ENCODE assay signal across 12 cellular contexts in genomic region chr10:47166405-47166777, GRCh38.
A peak's percentile ranks its signal among the peaks of the same experiment; 100 is the strongest.
DNase-seq lines count a peak whose midpoint lies in the region; ATAC-seq, FAIRE-seq and TF ChIP-seq lines count a peak whose summit lies in the region.
"Had no signal": no experiment of that assay in that cellular context is flagged by ENCODE, and none has a peak within 500 bp of the region (broad histone marks: within the 10 kb centered on the region; RNA-seq: fewer than 3 reads in every experiment).

No MANE protein-coding gene starts in this region.

- TF ChIP-seq EP300 in HepG2 (IDR thresholded peaks at IDR 0.05; ENCODE audit: low read depth in 2 of 2, low read length in 2 of 2) (no peak), HepG2 (CRISPR knock-in tag; IDR thresholded peaks at IDR 0.05; ENCODE audit: borderline replicate concordance) (no peak)

- peak overlapping the region; percentile 77 to 86 for H3K4me3 Mint-ChIP-seq in stimulated activated naive CD8-positive, alpha-beta T cell treated with anti-CD3 and anti-CD28 coated beads, Interleukin-15, amount 100 ng/mL, for 72 hours

- DNase-seq in GM23248, result no peak
- no peak for DNase-seq in activated naive CD4-positive, alpha-beta T cell treated with anti-CD3 and anti-CD28 coated beads, Interleukin-2, amount 50 U/mL, for 72 hours (ENCODE audit: low spot score in 2 of 2)
- peak in 2 of 3 donors; percentile 45 to 72 for DNase-seq in right cardiac atrium
- DNase-seq in stimulated activated naive CD8-positive, alpha-beta T cell treated with anti-CD3 and anti-CD28 coated beads, Interleukin-15, amount 100 ng/mL, for 72 hours, result no peak
- no peak for DNase-seq in DMS53 treated with DMSO at 0.1 percent for 48 hours (lab: John Stamatoyannopoulos, UW; ENCODE audit: unreplicated experiment)
- no peak for DNase-seq in HepG2 (ENCODE audit: low spot score)
- no peak for DNase-seq in NCI-H226
- DNase-seq: DMS153, NCI-H526, occipital lobe, SJCRH30 had no signal

- H3K4me2 ChIP-seq in GM23248 (ENCODE audit: unreplicated experiment) (no peak overlapping the region), HepG2 (ENCODE audit: low read depth, low read length) (no peak overlapping the region)

- H3K4me1 Mint-ChIP-seq in stimulated activated naive CD8-positive, alpha-beta T cell treated with anti-CD3 and anti-CD28 coated beads, Interleukin-15, amount 100 ng/mL, for 72 hours, result peaks cover 31% of the 10 kb centered on the region

- CTCF ChIA-PET in HepG2 (lab: Yijun Ruan, JAX; ENCODE audit: low intra/inter-chr PET ratio, low total read pairs), result no interaction called here

- no peak for TF ChIP-seq RAD21 in HepG2 (CRISPR knock-in tag; IDR thresholded peaks at IDR 0.05)

- H3K9me3 Mint-ChIP-seq in activated naive CD4-positive, alpha-beta T cell treated with anti-CD3 and anti-CD28 coated beads, Interleukin-2, amount 50 U/mL, for 72 hours, result peaks cover 10% of the 10 kb centered on the region in 2 donors
- no peaks in the 10 kb centered on the region for H3K9me3 Mint-ChIP-seq in stimulated activated naive CD8-positive, alpha-beta T cell treated with anti-CD3 and anti-CD28 coated beads, Interleukin-15, amount 100 ng/mL, for 72 hours

- TF ChIP-seq POLR2A in HepG2 (IDR thresholded peaks at IDR 0.05; ENCODE audit: insufficient read depth in 1 of 2, low read depth in 2 of 2, low read length in 2 of 2), result no peak

- peaks cover 19% of the 10 kb centered on the region for H3F3A ChIP-seq in GM23248 (ENCODE audit: insufficient read depth)

- no peak for ATAC-seq in activated naive CD4-positive, alpha-beta T cell treated with anti-CD3 and anti-CD28 coated beads, Interleukin-2, amount 50 U/mL, for 72 hours
- ATAC-seq in right cardiac atrium (peak; percentile 24 to 33), HG03378 (IDR thresholded peaks at IDR 0.05; ENCODE audit: unreplicated experiment) (no peak), HepG2 (no peak)
- ATAC-seq in stimulated activated naive CD8-positive, alpha-beta T cell treated with anti-CD3 and anti-CD28 coated beads, Interleukin-15, amount 100 ng/mL, for 72 hours, result no peak

- in situ Hi-C loops in GM23248 (cut with MboI) (no loop called here), HepG2 (cut with HindIII; ENCODE audit: extremely low pct_ligation_motif_present, low pct_unique_long_range_greater_than_20kb) (no loop called here)

- H3K27me3 ChIP-seq in GM23248 (replicated peaks; ENCODE audit: insufficient read depth), result no peaks in the 10 kb centered on the region
- no peaks in the 10 kb centered on the region for H3K27me3 ChIP-seq in right cardiac atrium (ENCODE audit: control insufficient read depth, insufficient read depth)
- peaks cover 0 to 10% of the 10 kb centered on the region in 2 experiments; a peak in 2 of 5 replicates for H3K27me3 ChIP-seq in HepG2 (ENCODE audit: control insufficient read depth in 1 of 2, insufficient read depth in 2 of 2, low read length in 2 of 2)
- H3K27me3 ChIP-seq: SJCRH30 had no signal

- no TSS peak for BruUV-seq in HepG2 (replicated peaks; lab: Mats Ljungman, UMichigan)

- H3K9me2 ChIP-seq in GM23248 (ENCODE audit: insufficient read depth), result no peaks in the 10 kb centered on the region

- peak overlapping the region; percentile 88 to 95 for H3K27ac Mint-ChIP-seq in activated naive CD4-positive, alpha-beta T cell treated with anti-CD3 and anti-CD28 coated beads, Interleukin-2, amount 50 U/mL, for 72 hours
- H3K27ac Mint-ChIP-seq in stimulated activated naive CD8-positive, alpha-beta T cell treated with anti-CD3 and anti-CD28 coated beads, Interleukin-15, amount 100 ng/mL, for 72 hours, result peak overlapping the region; percentile 97 to 98

- H3K4me3 ChIP-seq in GM23248 (no peak overlapping the region), right cardiac atrium (ENCODE audit: low read length) (no peak overlapping the region), HepG2 (replicated peaks in 1 of 3; ENCODE audit: insufficient read depth in 1 of 3, low read depth in 2 of 3, low read length in 3 of 3) (no peak overlapping the region)
- H3K4me3 ChIP-seq: SJCRH30 had no signal

- H2AFZ ChIP-seq in GM23248 (peak overlapping the region; percentile 88), HepG2 (ENCODE audit: low read length) (no peak overlapping the region)

- H4K20me1 ChIP-seq in GM23248 (ENCODE audit: insufficient read depth) (no peaks in the 10 kb centered on the region), HepG2 (ENCODE audit: insufficient read depth, low read length) (no peaks in the 10 kb centered on the region)

- H3K36me3 ChIP-seq in GM23248 (ENCODE audit: low read depth) (no peaks in the 10 kb centered on the region), HepG2 (replicated peaks in 1 of 2; ENCODE audit: control insufficient read depth in 1 of 2, insufficient read depth in 2 of 2, low read length in 2 of 2) (no peaks in the 10 kb centered on the region)
- H3K36me3 ChIP-seq: SJCRH30 had no signal

- H3K4me1 ChIP-seq in GM23248 (ENCODE audit: insufficient read depth) (peaks cover 33% of the 10 kb centered on the region), right cardiac atrium (ENCODE audit: control insufficient read depth, insufficient read depth, low read length) (no peaks in the 10 kb centered on the region), HepG2 (ENCODE audit: insufficient read depth, low read length) (no peaks in the 10 kb centered on the region)
- H3K4me1 ChIP-seq: SJCRH30 had no signal

- H3K9ac ChIP-seq in GM23248 (peak overlapping the region; percentile 76), HepG2 (ENCODE audit: insufficient read depth, low read depth, low read length) (no peak overlapping the region)

- TF ChIP-seq CTCF in HepG2 (CRISPR knock-in tag; IDR thresholded peaks at IDR 0.05), result no peak

- no peaks in the 10 kb centered on the region for H3K9me3 ChIP-seq in GM23248 (ENCODE audit: low read depth)
- H3K9me3 ChIP-seq in right cardiac atrium (ENCODE audit: control insufficient read depth, low read length), result no peaks in the 10 kb centered on the region
- no peaks in the 10 kb centered on the region for H3K9me3 ChIP-seq in HepG2 (ENCODE audit: low read length)
- H3K9me3 ChIP-seq: SJCRH30 had no signal

- intact Hi-C loops in right cardiac atrium (cut with DNase I) (no loop called here), HepG2 (cut with micrococcal nuclease; ENCODE audit: unreplicated experiment) (no loop called here)

- FAIRE-seq in HepG2 (lab: Jason Lieb, UNC), result no peak

- peaks cover 12 to 13% of the 10 kb centered on the region in 2 donors for H3K36me3 Mint-ChIP-seq in activated naive CD4-positive, alpha-beta T cell treated with anti-CD3 and anti-CD28 coated beads, Interleukin-2, amount 50 U/mL, for 72 hours

- POLR2A ChIA-PET in HepG2 (lab: Yijun Ruan, JAX), result no interaction called here

- peak overlapping the region; percentile 92 for H3K27ac ChIP-seq in GM23248
- H3K27ac ChIP-seq in right cardiac atrium (ENCODE audit: low read length), result peak overlapping the region; percentile 1
- no peak overlapping the region for H3K27ac ChIP-seq in HepG2 (ENCODE audit: extremely low read length, insufficient read depth, low read length)
- H3K27ac ChIP-seq: SJCRH30 had no signal

- H3K79me2 ChIP-seq in GM23248 (ENCODE audit: insufficient read depth), result no peaks in the 10 kb centered on the region
- no peaks in the 10 kb centered on the region for H3K79me2 ChIP-seq in HepG2 (ENCODE audit: insufficient read depth, low read length)

- WGBS in GM23248 (ENCODE audit: low coverage in 1 of 2, low lambda C conversion rate in 2 of 2, missing lambda C conversion rate in 2 of 2), 2 experiments, result 79 to 87% methylated on average over 7 of the region's 7 CpGs
- 63% methylated on average over 7 of the region's 7 CpGs for WGBS in right cardiac atrium
- 94% methylated on average over 7 of the region's 7 CpGs for WGBS in HepG2 (ENCODE audit: low lambda C conversion rate)

- no peaks in the 10 kb centered on the region for H3K27me3 Mint-ChIP-seq in stimulated activated naive CD8-positive, alpha-beta T cell treated with anti-CD3 and anti-CD28 coated beads, Interleukin-15, amount 100 ng/mL, for 72 hours

TF ChIP-seq in HepG2, 621 proteins besides CTCF, POLR2A, EP300 and RAD21 (continues in another document):
- TF ChIP-seq ZNF331 (CRISPR knock-in tag; IDR thresholded peaks at IDR 0.05) (no peak), ZNF235 (CRISPR knock-in tag; IDR thresholded peaks at IDR 0.05; ENCODE audit: borderline replicate concordance) (no peak), SNAPC5 (CRISPR knock-in tag; IDR thresholded peaks at IDR 0.05; ENCODE audit: borderline replicate concordance) (no peak), ZNF878 (CRISPR knock-in tag; IDR thresholded peaks at IDR 0.05) (no peak), GZF1 (CRISPR knock-in tag; IDR thresholded peaks at IDR 0.05) (no peak), PRDM4 (CRISPR knock-in tag; IDR thresholded peaks at IDR 0.05; ENCODE audit: borderline replicate concordance) (no peak), ZNF570 (CRISPR knock-in tag; IDR thresholded peaks at IDR 0.05; ENCODE audit: borderline replicate concordance) (no peak), ZNF597 (CRISPR knock-in tag; IDR thresholded peaks at IDR 0.05) (no peak)

Comparison
In these comparisons a context has a peak if more than half of its experiments do, and no peak if none do; other contexts are left out.
1. DNase-seq: peak in right cardiac atrium (2 of 3); none in GM23248 (single experiment), activated naive CD4-positive, alpha-beta T cell treated with anti-CD3 and anti-CD28 coated beads, Interleukin-2, amount 50 U/mL, for 72 hours (0 of 2), stimulated activated naive CD8-positive, alpha-beta T cell treated with anti-CD3 and anti-CD28 coated beads, Interleukin-15, amount 100 ng/mL, for 72 hours (0 of 2), DMS53 treated with DMSO at 0.1 percent for 48 hours (single experiment), HepG2 (single experiment) and NCI-H226 (single experiment).
2. ATAC-seq: peak in right cardiac atrium (2 of 2); none in activated naive CD4-positive, alpha-beta T cell treated with anti-CD3 and anti-CD28 coated beads, Interleukin-2, amount 50 U/mL, for 72 hours (0 of 2), stimulated activated naive CD8-positive, alpha-beta T cell treated with anti-CD3 and anti-CD28 coated beads, Interleukin-15, amount 100 ng/mL, for 72 hours (single experiment), HG03378 (single experiment) and HepG2 (single experiment).